8 cellular contexts compared by ENCODE assay signal in genomic region chr17:32107194-32107593, GRCh38. TPM values are rescaled to one million over a fixed set of nuclear protein-coding genes. Genes with fewer than 3 reads are reported as not detected.
A peak's percentile ranks its signal among the peaks of the same experiment; 100 is the strongest.
DNase-seq lines count a peak whose midpoint lies in the region; ATAC-seq, FAIRE-seq and TF ChIP-seq lines count a peak whose summit lies in the region.
"Not testable (repeated sequence)": the region's sequence is repeated elsewhere in the genome, so short reads cannot be mapped to it uniquely, and the experiment has no call there.

No MANE protein-coding gene starts in this region.

- not testable (repeated sequence) for H3K79me2 ChIP-seq in OCI-LY3 (ENCODE audit: low read length)

- H3K36me3 Mint-ChIP-seq in activated CD4-positive, alpha-beta memory T cell treated with anti-CD3 and anti-CD28 coated beads for 36 hours; activated T-cell treated with anti-CD3 and anti-CD28 coated beads, Interleukin-2, amount 50 U/mL, for 72 hours (ENCODE audit: insufficient read depth in 2 of 2); activated naive CD8-positive, alpha-beta T cell; endodermal cell (ENCODE audit: low read depth); naive thymus-derived CD8-positive, alpha-beta T cell: not testable (repeated sequence)

- intact Hi-C loops in activated CD4-positive, alpha-beta memory T cell treated with anti-CD3 and anti-CD28 coated beads for 36 hours (cut with micrococcal nuclease), result not testable (repeated sequence)

- not testable (repeated sequence) for H3K9me3 Mint-ChIP-seq in activated CD4-positive, alpha-beta memory T cell treated with anti-CD3 and anti-CD28 coated beads for 36 hours; activated T-cell treated with anti-CD3 and anti-CD28 coated beads, Interleukin-2, amount 50 U/mL, for 72 hours; activated naive CD8-positive, alpha-beta T cell (ENCODE audit: low read depth); endodermal cell; naive thymus-derived CD8-positive, alpha-beta T cell

- WGBS in endodermal cell (ENCODE audit: insufficient coverage in 1 of 2, insufficient read length in 1 of 2), 2 experiments, result 76 to 100% methylated on average over 1 of the region's 1 CpG

- DNase-seq in GM12891 (ENCODE audit: insufficient read length, low spot score); activated CD4-positive, alpha-beta memory T cell treated with anti-CD3 and anti-CD28 coated beads for 36 hours; activated T-cell treated with anti-CD3 and anti-CD28 coated beads, Interleukin-2, amount 50 U/mL, for 72 hours: not testable (repeated sequence)
- peak; percentile 8 for DNase-seq in endodermal cell
- peak in 2 of 10 donors; percentile 29 to 35 for DNase-seq in naive thymus-derived CD8-positive, alpha-beta T cell

- not testable (repeated sequence) for TF ChIP-seq POLR2A in GM12891 (IDR thresholded peaks at IDR 0.05; ENCODE audit: low read depth, low read length)

- not testable (repeated sequence) for H4K20me1 ChIP-seq in BLaER1; OCI-LY3 (ENCODE audit: insufficient read depth, low read length)

- H3K4me2 ChIP-seq in BLaER1, result peak overlapping the region; percentile 51
- H3K4me2 ChIP-seq in OCI-LY3 (ENCODE audit: low read length), result peak overlapping the region; percentile 45

- peaks cover 22% of the 10 kb centered on the region for H3K4me1 Mint-ChIP-seq in activated CD4-positive, alpha-beta memory T cell treated with anti-CD3 and anti-CD28 coated beads for 36 hours (ENCODE audit: low read depth)
- H3K4me1 Mint-ChIP-seq in activated T-cell treated with anti-CD3 and anti-CD28 coated beads, Interleukin-2, amount 50 U/mL, for 72 hours (ENCODE audit: low read depth), result peaks cover 39% of the 10 kb centered on the region
- H3K4me1 Mint-ChIP-seq in activated naive CD8-positive, alpha-beta T cell (ENCODE audit: low read depth), result peaks cover 44% of the 10 kb centered on the region
- H3K4me1 Mint-ChIP-seq in endodermal cell, result not testable (repeated sequence)
- peaks cover 15 to 49% (median 42%) of the 10 kb centered on the region in 4 donors for H3K4me1 Mint-ChIP-seq in naive thymus-derived CD8-positive, alpha-beta T cell

- not testable (repeated sequence) for H3K9ac ChIP-seq in BLaER1; OCI-LY3 (ENCODE audit: low read length); endodermal cell (ENCODE audit: extremely low read depth, low read length, poor library complexity, severe bottlenecking)

- H3K27me3 ChIP-seq in BLaER1; OCI-LY3 (ENCODE audit: low read depth, low read length); endodermal cell (ENCODE audit: control insufficient read depth, insufficient read depth, low read length, poor library complexity, severe bottlenecking): not testable (repeated sequence)

- H3K36me3 ChIP-seq in BLaER1; OCI-LY3 (replicated peaks; ENCODE audit: low read depth, low read length); endodermal cell (ENCODE audit: control insufficient read depth, insufficient read depth, low read length): not testable (repeated sequence)

- H3K27ac Mint-ChIP-seq in activated CD4-positive, alpha-beta memory T cell treated with anti-CD3 and anti-CD28 coated beads for 36 hours, result peak overlapping the region; percentile 59
- H3K27ac Mint-ChIP-seq in activated T-cell treated with anti-CD3 and anti-CD28 coated beads, Interleukin-2, amount 50 U/mL, for 72 hours, result peak overlapping the region; percentile 22
- H3K27ac Mint-ChIP-seq in activated naive CD8-positive, alpha-beta T cell, result peak overlapping the region; percentile 37
- not testable (repeated sequence) for H3K27ac Mint-ChIP-seq in endodermal cell
- peak overlapping the region; percentile 34 to 91 (median 80) for H3K27ac Mint-ChIP-seq in naive thymus-derived CD8-positive, alpha-beta T cell

- not testable (repeated sequence) for H3K4me3 Mint-ChIP-seq in activated CD4-positive, alpha-beta memory T cell treated with anti-CD3 and anti-CD28 coated beads for 36 hours; endodermal cell
- peak overlapping the region; percentile 49 to 78 for H3K4me3 Mint-ChIP-seq in activated T-cell treated with anti-CD3 and anti-CD28 coated beads, Interleukin-2, amount 50 U/mL, for 72 hours
- H3K4me3 Mint-ChIP-seq in activated naive CD8-positive, alpha-beta T cell, result peak overlapping the region; percentile 35
- peak overlapping the region in 8 of 10 donors; percentile 14 to 69 (median 48) for H3K4me3 Mint-ChIP-seq in naive thymus-derived CD8-positive, alpha-beta T cell

- not testable (repeated sequence) for H3K9me3 ChIP-seq in BLaER1; OCI-LY3 (ENCODE audit: insufficient read depth, low read length); endodermal cell (ENCODE audit: control insufficient read depth, low read length)

- ATAC-seq in activated T-cell treated with anti-CD3 and anti-CD28 coated beads, Interleukin-2, amount 50 U/mL, for 72 hours (replicated peaks in 1 of 2), result peak in 1 of 2 donors; percentile 45
- peak; percentile 61 to 66 for ATAC-seq in naive thymus-derived CD8-positive, alpha-beta T cell

- H2AFZ ChIP-seq in OCI-LY3 (ENCODE audit: low read depth, low read length), result peak overlapping the region; percentile 43

- not testable (repeated sequence) for H3K27me3 Mint-ChIP-seq in activated CD4-positive, alpha-beta memory T cell treated with anti-CD3 and anti-CD28 coated beads for 36 hours; activated T-cell treated with anti-CD3 and anti-CD28 coated beads, Interleukin-2, amount 50 U/mL, for 72 hours (ENCODE audit: low read depth); activated naive CD8-positive, alpha-beta T cell; endodermal cell (ENCODE audit: insufficient read depth); naive thymus-derived CD8-positive, alpha-beta T cell

- POLR2A ChIA-PET in activated CD4-positive, alpha-beta memory T cell treated with anti-CD3 and anti-CD28 coated beads for 36 hours (lab: Charles Lee), result not testable (repeated sequence)
- POLR2A ChIA-PET in naive thymus-derived CD8-positive, alpha-beta T cell (lab: Charles Lee), result interaction anchor here (0.6 to 1.1 kb wide), 3 partner anchors 11 to 48 kb away, joined by 3 to 5 read pairs (median 4); no protein-coding TSS in a partner anchor

- not testable (repeated sequence) for H3K27ac ChIP-seq in BLaER1; OCI-LY3 (ENCODE audit: low read length); endodermal cell (ENCODE audit: low read depth, low read length)

- peaks cover 16% of the 10 kb centered on the region for H3K4me1 ChIP-seq in BLaER1
- H3K4me1 ChIP-seq in OCI-LY3 (ENCODE audit: low read length); endodermal cell (ENCODE audit: control insufficient read depth, insufficient read depth, low read length): not testable (repeated sequence)

- not testable (repeated sequence) for H3K4me3 ChIP-seq in BLaER1; endodermal cell (ENCODE audit: low read length)
- H3K4me3 ChIP-seq in OCI-LY3 (ENCODE audit: low read length), result peak overlapping the region; percentile 43

- CTCF ChIA-PET in activated CD4-positive, alpha-beta memory T cell treated with anti-CD3 and anti-CD28 coated beads for 36 hours (lab: Charles Lee), result interaction anchor here (1.0 kb wide), 1 partner anchor 35 kb away, joined by 3 read pairs; the partner anchor contains the start of gene RHOT1

- not testable (repeated sequence) for TF ChIP-seq CTCF in OCI-LY3 (IDR thresholded peaks at IDR 0.05; ENCODE audit: low read depth, low read length); endodermal cell (conservative IDR thresholded peaks at IDR 0.05)

- peak; percentile 9 for FAIRE-seq in GM12891 (lab: Jason Lieb, UNC)

RNA-seq across cellular contexts. Expression of gene RHOT1, which starts 35.1 kb away (rescaled TPM):
- polyA plus RNA-seq in GM12891 (2012; ENCODE audit: low read depth, missing spikeins), result 11.7 TPM
- total RNA-seq in activated CD4-positive, alpha-beta memory T cell treated with anti-CD3 and anti-CD28 coated beads for 36 hours, result 10 to 100 TPM; 22.9 to 24.4 TPM
- 10 to 100 TPM; 24.2 to 29.9 TPM for total RNA-seq in activated T-cell treated with anti-CD3 and anti-CD28 coated beads, Interleukin-2, amount 50 U/mL, for 72 hours
- 10 to 100 TPM; 30.0 to 35.7 TPM for total RNA-seq in endodermal cell
- polyA plus RNA-seq in endodermal cell (2013, experiment 1 of 2), result 47.5 TPM
- polyA plus RNA-seq in endodermal cell (2013, experiment 2 of 2), result 44.7 TPM
- total RNA-seq in naive thymus-derived CD8-positive, alpha-beta T cell, result 10 to 100 TPM; 32.2 to 35.6 TPM
- polyA plus RNA-seq in naive thymus-derived CD8-positive, alpha-beta T cell, result 10 to 100 TPM; 17.8 to 26.7 (median 24.7) TPM
